In the genomic region with DNA sequence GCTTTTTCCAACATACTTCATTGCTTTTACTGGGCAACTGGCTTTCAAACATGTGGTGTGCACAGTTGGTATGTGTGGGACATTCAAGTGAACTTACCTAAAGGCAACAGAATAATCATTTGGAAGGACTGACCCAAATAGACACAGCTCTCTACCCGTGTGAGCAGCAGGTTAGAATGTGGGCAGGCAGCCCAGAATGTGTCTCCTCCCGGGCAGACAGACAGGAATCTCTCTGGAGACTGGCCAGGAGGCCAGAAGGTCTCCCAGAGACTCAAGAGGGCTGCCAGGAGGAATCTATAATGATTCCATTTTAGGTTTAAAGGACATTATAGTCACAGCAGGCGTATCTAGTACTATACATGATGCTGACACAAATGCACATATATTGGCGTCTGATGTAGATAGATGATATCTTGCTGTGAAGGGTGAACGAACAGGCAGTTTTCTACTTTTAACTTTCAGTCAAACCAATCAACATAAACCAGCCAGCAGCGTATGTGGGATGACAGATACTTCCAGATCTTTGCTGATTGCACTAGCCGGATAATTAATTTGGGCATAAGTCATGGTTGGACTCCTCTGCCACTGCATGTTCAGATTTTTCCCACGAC, we compare ENCODE assay signal across 9 cellular contexts.
DNase-seq lines count a peak whose midpoint lies in the region; FAIRE-seq and TF ChIP-seq lines count a peak whose summit lies in the region.
"Had no signal": no experiment of that assay in that cellular context is flagged by ENCODE, and none has a peak within 500 bp of the region (broad histone marks: within the 10 kb centered on the region; RNA-seq: fewer than 3 reads in every experiment).

No MANE protein-coding gene starts in this region.

- H3K36me3 Mint-ChIP-seq in activated CD4-positive, alpha-beta T cell treated with anti-CD3 and anti-CD28 coated beads, Interleukin-2, amount 10 ng/mL, durations not matched to agents 24 days and 14 days (ENCODE audit: low read depth): no peaks in the 10 kb centered on the region

- peak overlapping the region; percentile 54 for H3K27ac ChIP-seq in 22Rv1
- H3K27ac ChIP-seq in kidney (ENCODE audit: low read depth in 2 of 2, low read length in 2 of 2): peak overlapping the region; percentile 63 to 68
- H3K27ac ChIP-seq in tibial artery: no peak overlapping the region
- H3K27ac ChIP-seq: BLaER1 had no signal

- H3K27me3 ChIP-seq in tibial artery: no peaks in the 10 kb centered on the region
- H3K27me3 ChIP-seq: BLaER1 had no signal

- H3K4me3 Mint-ChIP-seq in activated CD4-positive, alpha-beta T cell treated with anti-CD3 and anti-CD28 coated beads, Interleukin-2, amount 10 ng/mL, durations not matched to agents 24 days and 14 days: no peak overlapping the region

- H3K4me3 ChIP-seq in kidney (ENCODE audit: low read length in 2 of 2) (peak overlapping the region in 1 of 2 donors; percentile 18), tibial artery (no peak overlapping the region)
- H3K4me3 ChIP-seq: BLaER1 had no signal

- no peak for TF ChIP-seq CTCF in 22Rv1 (IDR thresholded peaks at IDR 0.05)
- TF ChIP-seq CTCF in kidney (IDR thresholded peaks at IDR 0.05; ENCODE audit: borderline replicate concordance, extremely low read depth, insufficient read depth): no peak
- no peak for TF ChIP-seq CTCF in tibial artery (IDR thresholded peaks at IDR 0.05)

- no peaks in the 10 kb centered on the region for H3K9me3 ChIP-seq in kidney (ENCODE audit: control insufficient read depth in 1 of 2, low read length in 2 of 2)
- no peaks in the 10 kb centered on the region for H3K9me3 ChIP-seq in tibial artery
- H3K9me3 ChIP-seq: BLaER1 had no signal

- peak; percentile 62 for FAIRE-seq in kidney (lab: Jason Lieb, UNC)

- peak overlapping the region in 1 of 2 donors; percentile 20 for H3K9ac ChIP-seq in kidney (ENCODE audit: low read length in 2 of 2)
- H3K9ac ChIP-seq: BLaER1 had no signal

- H3K9me3 Mint-ChIP-seq in activated CD4-positive, alpha-beta T cell treated with anti-CD3 and anti-CD28 coated beads, Interleukin-2, amount 10 ng/mL, durations not matched to agents 24 days and 14 days: no peaks in the 10 kb centered on the region

- H3K4me1 Mint-ChIP-seq in activated CD4-positive, alpha-beta T cell treated with anti-CD3 and anti-CD28 coated beads, Interleukin-2, amount 10 ng/mL, durations not matched to agents 24 days and 14 days: no peaks in the 10 kb centered on the region

- no peak overlapping the region for H3K27ac Mint-ChIP-seq in activated CD4-positive, alpha-beta T cell treated with anti-CD3 and anti-CD28 coated beads, Interleukin-2, amount 10 ng/mL, durations not matched to agents 24 days and 14 days

- H3K4me1 ChIP-seq in kidney (ENCODE audit: control insufficient read depth in 1 of 2, insufficient read depth in 1 of 2, low read depth in 1 of 2, low read length in 2 of 2) (peaks cover 13 to 24% of the 10 kb centered on the region in 2 donors), tibial artery (peaks cover 0 to 22% (median 8%) of the 10 kb centered on the region in 4 donors)

- no peaks in the 10 kb centered on the region for H3K27me3 Mint-ChIP-seq in activated CD4-positive, alpha-beta T cell treated with anti-CD3 and anti-CD28 coated beads, Interleukin-2, amount 10 ng/mL, durations not matched to agents 24 days and 14 days

- no peaks in the 10 kb centered on the region for H3K36me3 ChIP-seq in kidney (ENCODE audit: control insufficient read depth in 1 of 2, insufficient read depth in 2 of 2, low read length in 2 of 2)
- H3K36me3 ChIP-seq in tibial artery: no peaks in the 10 kb centered on the region
- H3K36me3 ChIP-seq: BLaER1 had no signal

- DNase-seq in HuH-7.5 (ENCODE audit: low spot score): peak; percentile 20
- DNase-seq in amniotic epithelial cell (ENCODE audit: low read depth): peak; percentile 82
- peak; percentile 75 for DNase-seq in kidney
- no peak for DNase-seq in tibial artery
- no peak for DNase-seq in occipital lobe (lab: John Stamatoyannopoulos, UW)
- no peak for DNase-seq in activated CD4-positive, alpha-beta T cell treated with anti-CD3 and anti-CD28 coated beads, Interleukin-2, amount 10 ng/mL, durations not matched to agents 24 days and 14 days
- DNase-seq in T-helper 2 cell: no peak

- intact Hi-C loops in kidney (cut with DNase I) (no loop called here), tibial artery (cut with DNase I; ENCODE audit: low total_unique reads) (no loop called here)
- intact Hi-C loops in activated CD4-positive, alpha-beta T cell treated with anti-CD3 and anti-CD28 coated beads, Interleukin-2, amount 10 ng/mL, durations not matched to agents 24 days and 14 days (cut with micrococcal nuclease): no loop called here

Comparison
In these comparisons a context has a peak if more than half of its experiments do, and no peak if none do; other contexts are left out.
1. H3K27ac ChIP-seq: peak in 22Rv1 (single experiment) and kidney (2 of 2); none in tibial artery (0 of 2).
2. DNase-seq: peak in HuH-7.5 (single experiment), amniotic epithelial cell (single experiment) and kidney (single experiment); none in tibial artery (0 of 2), occipital lobe (single experiment), activated CD4-positive, alpha-beta T cell treated with anti-CD3 and anti-CD28 coated beads, Interleukin-2, amount 10 ng/mL, durations not matched to agents 24 days and 14 days (single experiment) and T-helper 2 cell (0 of 5).